In genomic region chr3:49856181-49857005, GRCh38 we compare ENCODE assay signal across 1 cellular context.
TF ChIP-seq lines count a peak whose summit lies in the region.

TSS of gene TRAIP (minus strand) at chr3:49856564. CDS start at chr3:49856453, 111 bp downstream.

TF ChIP-seq in K562, 482 proteins besides CTCF, POLR2A, EP300 and RAD21 (continued from another document and continues in another):
- no peak for TF ChIP-seq HINFP (tag; conservative IDR thresholded peaks at IDR 0.05; ENCODE audit: low read depth)
- no peak for TF ChIP-seq ZNF57 (CRISPR knock-in tag; IDR thresholded peaks at IDR 0.05)
- TF ChIP-seq CREB1 (IDR thresholded peaks at IDR 0.05): peak; percentile 77
- TF ChIP-seq CREB1 (CRISPR knock-in tag; IDR thresholded peaks at IDR 0.05): peak; percentile 71; the same call in 1 of the 2 replicates
- TF ChIP-seq ETS1 (conservative IDR thresholded peaks at IDR 0.05; ENCODE audit: control insufficient read depth, low read depth, low read length): no peak
- TF ChIP-seq HDAC2 (IDR thresholded peaks at IDR 0.05): peak; percentile 52; the same call in 1 of the 2 replicates
- TF ChIP-seq PURB (CRISPR knock-in tag; IDR thresholded peaks at IDR 0.05; ENCODE audit: low read depth): no peak
- peak; percentile 44 for TF ChIP-seq HCFC1 (IDR thresholded peaks at IDR 0.05; ENCODE audit: low read depth, low read length)
- TF ChIP-seq KLF6 (CRISPR knock-in tag; IDR thresholded peaks at IDR 0.05; ENCODE audit: borderline replicate concordance): no peak
- no peak for TF ChIP-seq HNRNPK (IDR thresholded peaks at IDR 0.05; ENCODE audit: low read depth, low read length, poor library complexity, severe bottlenecking)
- no peak for TF ChIP-seq MEIS2 (IDR thresholded peaks at IDR 0.05; ENCODE audit: partially characterized antibody)
- no peak for TF ChIP-seq IRF1 (CRISPR knock-in tag; IDR thresholded peaks at IDR 0.05; ENCODE audit: borderline replicate concordance)
- no peak for TF ChIP-seq TARDBP (IDR thresholded peaks at IDR 0.05)
- TF ChIP-seq ZNF717 (CRISPR knock-in tag; IDR thresholded peaks at IDR 0.05): no peak
- TF ChIP-seq HES1 (IDR thresholded peaks at IDR 0.05; ENCODE audit: low read depth): no peak
- TF ChIP-seq NCOA6 (IDR thresholded peaks at IDR 0.05): no peak
- no peak for TF ChIP-seq ZNF592 (IDR thresholded peaks at IDR 0.05)
- no peak for TF ChIP-seq GTF2B (IDR thresholded peaks at IDR 0.05; ENCODE audit: extremely low read depth, insufficient read length)
- no peak for TF ChIP-seq MTF1 (CRISPR knock-in tag; IDR thresholded peaks at IDR 0.05; ENCODE audit: borderline replicate concordance)
- TF ChIP-seq MNT (conservative IDR thresholded peaks at IDR 0.05): peak; percentile 66 to 88
- no peak for TF ChIP-seq SIX5 (IDR thresholded peaks at IDR 0.05; ENCODE audit: borderline replicate concordance in 1 of 2, insufficient read depth in 1 of 2, low read depth in 1 of 2, low read length in 2 of 2)
- no peak for TF ChIP-seq COPS2 (conservative IDR thresholded peaks at IDR 0.05)
- TF ChIP-seq MTA1 (IDR thresholded peaks at IDR 0.05; ENCODE audit: borderline replicate concordance): no peak
- no peak for TF ChIP-seq ZHX1 (conservative IDR thresholded peaks at IDR 0.05; ENCODE audit: low read length)
- TF ChIP-seq ESRRB (CRISPR knock-in tag; IDR thresholded peaks at IDR 0.05; ENCODE audit: borderline replicate concordance): no peak
- TF ChIP-seq TEAD1 (CRISPR knock-in tag; IDR thresholded peaks at IDR 0.05): no peak
- no peak for TF ChIP-seq PREB (CRISPR knock-in tag; IDR thresholded peaks at IDR 0.05)
- TF ChIP-seq POLR2G (IDR thresholded peaks at IDR 0.05; ENCODE audit: low read depth, low read length): peak; percentile 88
- peak; percentile 92 for TF ChIP-seq GABPB1 (CRISPR knock-in tag; IDR thresholded peaks at IDR 0.05)
- TF ChIP-seq BRD9 (IDR thresholded peaks at IDR 0.05; ENCODE audit: low read depth, partially characterized antibody): no peak
- no peak for TF ChIP-seq KLF16 (IDR thresholded peaks at IDR 0.05)
- TF ChIP-seq ZNF12 (CRISPR knock-in tag; IDR thresholded peaks at IDR 0.05): no peak
- peak; percentile 82 for TF ChIP-seq RBFOX2 (IDR thresholded peaks at IDR 0.05; ENCODE audit: low read depth, low read length)
- TF ChIP-seq L3MBTL2 (IDR thresholded peaks at IDR 0.05): peak; percentile 84
- TF ChIP-seq GABPA (tag; conservative IDR thresholded peaks at IDR 0.05; ENCODE audit: low read depth): peak; percentile 96
- no peak for TF ChIP-seq MTA3 (IDR thresholded peaks at IDR 0.05; ENCODE audit: borderline replicate concordance)
- TF ChIP-seq POU5F1 (IDR thresholded peaks at IDR 0.05; ENCODE audit: borderline replicate concordance, low read depth, low read length, partially characterized antibody): no peak
- TF ChIP-seq ZMIZ1 (IDR thresholded peaks at IDR 0.05; ENCODE audit: low read depth in 2 of 2, low read length in 2 of 2): no peak
- peak; percentile 67; the same call in 1 of the 2 replicates for TF ChIP-seq TFAP4 (CRISPR knock-in tag; IDR thresholded peaks at IDR 0.05; ENCODE audit: borderline replicate concordance)
- no peak for TF ChIP-seq ZNF778 (CRISPR knock-in tag; IDR thresholded peaks at IDR 0.05)
- no peak for TF ChIP-seq ZNF695 (CRISPR knock-in tag; IDR thresholded peaks at IDR 0.05)
- 0 out of 2 replicates have a peak, but pooled peaks have one; percentile 17 for TF ChIP-seq NCOA1 (IDR thresholded peaks at IDR 0.05; ENCODE audit: low read depth)
- TF ChIP-seq TSC22D4 (tag; IDR thresholded peaks at IDR 0.05): no peak
- peak; percentile 75 for TF ChIP-seq SUPT5H (IDR thresholded peaks at IDR 0.05)
- peak; percentile 11; the same call in 1 of the 2 replicates for TF ChIP-seq SOX6 (IDR thresholded peaks at IDR 0.05)
- no peak for TF ChIP-seq CBX3 (IDR thresholded peaks at IDR 0.05; ENCODE audit: borderline replicate concordance in 1 of 2, low read length in 2 of 2)
